In genomic region chr13:106417467-106418110, GRCh38 we compare ENCODE assay signal across 18 cellular contexts.
DNase-seq lines count a peak whose midpoint lies in the region; ATAC-seq, FAIRE-seq and TF ChIP-seq lines count a peak whose summit lies in the region.
"Had no signal": no experiment of that assay in that cellular context is flagged by ENCODE, and none has a peak within 500 bp of the region (broad histone marks: within the 10 kb centered on the region; RNA-seq: fewer than 3 reads in every experiment).

No MANE protein-coding gene starts in this region.

- H2BK15ac ChIP-seq in H9 (ENCODE audit: low read depth, low read length), result no peak overlapping the region

- no peak overlapping the region for H2AK5ac ChIP-seq in H9 (ENCODE audit: insufficient read length, low read length)

- no peak overlapping the region for H4K91ac ChIP-seq in H9 (ENCODE audit: insufficient read length, low read depth, low read length)

- H3K23me2 ChIP-seq in H9 (ENCODE audit: insufficient read length, low read depth, low read length, poor library complexity, severe bottlenecking), result no peaks in the 10 kb centered on the region

- H3F3A ChIP-seq in neural progenitor cell (ENCODE audit: low read depth), result peaks cover 1% of the 10 kb centered on the region
- H3F3A ChIP-seq in PC-3 (ENCODE audit: low read length, unreplicated experiment), result no peaks in the 10 kb centered on the region

- TF ChIP-seq POLR2A in vagina (IDR thresholded peaks at IDR 0.05), result no peak

- H2BK5ac ChIP-seq in H9 (ENCODE audit: insufficient read length, low read length), result no peak overlapping the region

- no CpG with 5 or more reads among the region's 16 CpGs for WGBS in H9 (ENCODE audit: extremely low coverage, insufficient read length, low lambda C conversion rate)

- no peak overlapping the region for H3K27ac ChIP-seq in H9 (ENCODE audit: insufficient read length, low read depth, low read length)
- no peak overlapping the region for H3K27ac ChIP-seq in astrocyte (ENCODE audit: low read depth, low read length)
- H3K27ac ChIP-seq in neural progenitor cell, result no peak overlapping the region
- H3K27ac ChIP-seq in PC-3 (ENCODE audit: low read length), result no peak overlapping the region
- no peak overlapping the region for H3K27ac ChIP-seq in vagina
- H3K27ac ChIP-seq: sigmoid colon had no signal

- no peak overlapping the region for H3T11ph ChIP-seq in H9 (ENCODE audit: low read length)

- ATAC-seq in PC-3 (no peak), HG02885 (IDR thresholded peaks at IDR 0.05; ENCODE audit: poor library complexity, unreplicated experiment) (no peak)

- H3K4me1 ChIP-seq in Caco-2, result no peaks in the 10 kb centered on the region
- peaks cover 3% of the 10 kb centered on the region; the same call in 1 of the 2 replicates for H3K4me1 ChIP-seq in H9 (ENCODE audit: insufficient read depth, low read length)
- H3K4me1 ChIP-seq in astrocyte (ENCODE audit: insufficient read depth, low read length), result peaks cover 3% of the 10 kb centered on the region
- H3K4me1 ChIP-seq in neural progenitor cell, result peaks cover 20% of the 10 kb centered on the region
- no peaks in the 10 kb centered on the region for H3K4me1 ChIP-seq in PC-3 (ENCODE audit: insufficient read depth, low read length)
- H3K4me1 ChIP-seq in vagina, result no peaks in the 10 kb centered on the region

- TF ChIP-seq CTCF in Caco-2 (IDR thresholded peaks at IDR 0.05; ENCODE audit: insufficient read depth in 1 of 2, low read depth in 1 of 2, low read length in 1 of 2, severe bottlenecking in 1 of 2, unreplicated experiment in 1 of 2) (no peak), H9 (conservative IDR thresholded peaks at IDR 0.05) (no peak), astrocyte (IDR thresholded peaks at IDR 0.05; ENCODE audit: insufficient read depth, low read depth, low read length) (no peak), neural progenitor cell (IDR thresholded peaks at IDR 0.05) (no peak), PC-3 (conservative IDR thresholded peaks at IDR 0.05; ENCODE audit: low read depth, low read length) (no peak), vagina (IDR thresholded peaks at IDR 0.05) (no peak)

- H3K56ac ChIP-seq in H9 (ENCODE audit: insufficient read length, low read depth, low read length), result no peak overlapping the region

- H4K20me1 ChIP-seq in H9 (ENCODE audit: control insufficient read depth, insufficient read depth, insufficient read length), result no peaks in the 10 kb centered on the region
- no peaks in the 10 kb centered on the region for H4K20me1 ChIP-seq in astrocyte (ENCODE audit: insufficient read depth, low read length)
- H4K20me1 ChIP-seq in neural progenitor cell (ENCODE audit: low read depth), result no peaks in the 10 kb centered on the region
- H4K20me1 ChIP-seq in PC-3 (ENCODE audit: low read length), result no peaks in the 10 kb centered on the region

- H3K9me3 ChIP-seq in Caco-2 (no peaks in the 10 kb centered on the region), H9 (ENCODE audit: control insufficient read depth, low read depth, low read length) (no peaks in the 10 kb centered on the region), astrocyte (ENCODE audit: insufficient read depth, low read depth, low read length) (no peaks in the 10 kb centered on the region), neural progenitor cell (ENCODE audit: low read depth) (no peaks in the 10 kb centered on the region), PC-3 (ENCODE audit: low read length) (no peaks in the 10 kb centered on the region), vagina (no peaks in the 10 kb centered on the region)
- H3K9me3 ChIP-seq: sigmoid colon had no signal

- no peaks in the 10 kb centered on the region for H3K79me1 ChIP-seq in H9 (ENCODE audit: insufficient read depth, low read depth, low read length, poor library complexity, severe bottlenecking)

- H3K4ac ChIP-seq in H9 (ENCODE audit: low read depth, low read length), result no peak overlapping the region

- BruUV-seq in Caco-2 (replicated peaks; lab: Mats Ljungman, UMichigan) (no TSS peak), PC-3 (replicated peaks; lab: Mats Ljungman, UMichigan) (no TSS peak)

- FAIRE-seq in astrocyte (lab: Jason Lieb, UNC), result no peak
- FAIRE-seq: bronchial epithelial cell had no signal

- H3K9me3 Mint-ChIP-seq in Caco-2 (ENCODE audit: unreplicated experiment) (peaks cover 6% of the 10 kb centered on the region), H9 (no peaks in the 10 kb centered on the region), astrocyte (ENCODE audit: unreplicated experiment) (no peaks in the 10 kb centered on the region), neural progenitor cell (peaks cover 3% of the 10 kb centered on the region)
- H3K9me3 Mint-ChIP-seq: IgD-negative memory B cell; T-helper 1 cell treated with Interleukin-12 subunit alpha and Interleukin-12 subunit beta and Interleukin-4 antibody, amounts not matched to agents 30 μg/mL and 1 μg/mL, for 36 hours had no signal

- H3K23ac ChIP-seq in H9 (ENCODE audit: insufficient read length, low read depth, low read length), result no peak overlapping the region

- intact Hi-C loops in Caco-2 (cut with micrococcal nuclease; ENCODE audit: unreplicated experiment) (loop anchor here (5.0 kb wide), 1 partner anchor 70 kb away; no protein-coding TSS in a partner anchor), PC-3 (cut with micrococcal nuclease) (no loop called here), vagina (cut with DNase I) (no loop called here)

- CTCF ChIA-PET in Caco-2 (lab: Charles Lee) (interaction anchor here (0.7 kb wide), 1 partner anchor 53 kb away, joined by 7 read pairs; no protein-coding TSS in a partner anchor), PC-3 (lab: Charles Lee) (no interaction called here)

- H3K9ac ChIP-seq in H9 (ENCODE audit: extremely low read depth, insufficient read length, low read length), result no peak overlapping the region
- H3K9ac ChIP-seq in astrocyte (ENCODE audit: low read length), result no peak overlapping the region
- no peak overlapping the region for H3K9ac ChIP-seq in neural progenitor cell
- H3K9ac ChIP-seq in PC-3 (ENCODE audit: low read length), result no peak overlapping the region

- DNase-seq in Caco-2 (peak in 1 of 2 experiments; percentile 16), H9 (peak; percentile 38), astrocyte (ENCODE audit: low read depth) (no peak), neural progenitor cell (ENCODE audit: low spot score) (no peak), PC-3 (no peak), glomerular visceral epithelial cell (ENCODE audit: extremely low spot score) (no peak), vagina (ENCODE audit: extremely low spot score in 2 of 2) (no peak)
- DNase-seq: dorsolateral prefrontal cortex; erythroblast; NCI-H2081 treated with DMSO at 0.1 percent for 48 hours; NCI-H510A; SIG-M5; sigmoid colon; stimulated activated CD4-positive, alpha-beta T cell treated with anti-CD3 and anti-CD28 coated beads, Interleukin-4, amount 100 ng/mL, for 1 hour had no signal

- no peak overlapping the region for H3K18ac ChIP-seq in H9 (ENCODE audit: insufficient read length, low read depth, low read length)

- H2BK120ac ChIP-seq in H9 (ENCODE audit: low read depth, low read length, poor library complexity, severe bottlenecking), result no peak overlapping the region

- H2BK20ac ChIP-seq in H9 (ENCODE audit: low read depth, low read length, poor library complexity, severe bottlenecking), result no peak overlapping the region

- H3K36me3 ChIP-seq in Caco-2 (ENCODE audit: control insufficient read depth, insufficient read depth, low read length) (no peaks in the 10 kb centered on the region), astrocyte (ENCODE audit: insufficient read depth, low read length) (no peaks in the 10 kb centered on the region), neural progenitor cell (no peaks in the 10 kb centered on the region), PC-3 (ENCODE audit: low read depth, low read length) (no peaks in the 10 kb centered on the region), vagina (no peaks in the 10 kb centered on the region)
- H3K36me3 ChIP-seq: sigmoid colon had no signal

- no peaks in the 10 kb centered on the region for H3K36me3 Mint-ChIP-seq in Caco-2 (ENCODE audit: insufficient read depth, unreplicated experiment)
- no peaks in the 10 kb centered on the region for H3K36me3 Mint-ChIP-seq in H9 (ENCODE audit: insufficient read depth in 1 of 3, low read depth in 3 of 3)
- H3K36me3 Mint-ChIP-seq in astrocyte (ENCODE audit: low read depth, unreplicated experiment), result no peaks in the 10 kb centered on the region
- no peaks in the 10 kb centered on the region for H3K36me3 Mint-ChIP-seq in neural progenitor cell

- POLR2A ChIA-PET in Caco-2 (lab: Charles Lee), result no interaction called here
- POLR2A ChIA-PET in PC-3 (lab: Charles Lee; ENCODE audit: unreplicated experiment), result no interaction called here

- H3K27me3 Mint-ChIP-seq in Caco-2 (ENCODE audit: insufficient read depth, unreplicated experiment), result no peaks in the 10 kb centered on the region
- no peaks in the 10 kb centered on the region for H3K27me3 Mint-ChIP-seq in H9 (ENCODE audit: low read depth)
- no peaks in the 10 kb centered on the region for H3K27me3 Mint-ChIP-seq in astrocyte (ENCODE audit: low read depth, unreplicated experiment)
- no peaks in the 10 kb centered on the region for H3K27me3 Mint-ChIP-seq in neural progenitor cell (ENCODE audit: insufficient read depth, low read depth)

- peak overlapping the region; percentile 67 for H3K4me3 Mint-ChIP-seq in Caco-2 (ENCODE audit: unreplicated experiment)
- no peak overlapping the region for H3K4me3 Mint-ChIP-seq in H9
- H3K4me3 Mint-ChIP-seq in astrocyte (ENCODE audit: unreplicated experiment), result no peak overlapping the region
- no peak overlapping the region for H3K4me3 Mint-ChIP-seq in neural progenitor cell
- H3K4me3 Mint-ChIP-seq: T-helper 1 cell treated with Interleukin-12 subunit alpha and Interleukin-12 subunit beta and Interleukin-4 antibody, amounts not matched to agents 30 μg/mL and 1 μg/mL, for 36 hours had no signal

- no peak overlapping the region for H4K8ac ChIP-seq in H9 (replicated peaks; ENCODE audit: insufficient read length, low read depth, low read length)

- H2BK12ac ChIP-seq in H9 (ENCODE audit: insufficient read length, low read depth, low read length), result no peak overlapping the region

- no peak overlapping the region for H4K5ac ChIP-seq in H9 (ENCODE audit: insufficient read length, low read depth, low read length)

- H3K4me3 ChIP-seq in Caco-2 (ENCODE audit: low read depth, low read length), result peak overlapping the region; percentile 25
- H3K4me3 ChIP-seq in astrocyte (ENCODE audit: insufficient read depth, low read depth, low read length), result no peak overlapping the region
- no peak overlapping the region for H3K4me3 ChIP-seq in neural progenitor cell
- no peak overlapping the region for H3K4me3 ChIP-seq in PC-3 (ENCODE audit: low read length)
- H3K4me3 ChIP-seq in vagina, result no peak overlapping the region
- H3K4me3 ChIP-seq: sigmoid colon had no signal

- H3K14ac ChIP-seq in H9 (ENCODE audit: insufficient read depth, low read length), result no peak overlapping the region

- no peaks in the 10 kb centered on the region for H3K27me3 ChIP-seq in Caco-2 (replicated peaks; ENCODE audit: control insufficient read depth, insufficient read depth, low read length)
- no peaks in the 10 kb centered on the region for H3K27me3 ChIP-seq in H9 (ENCODE audit: insufficient read depth, low read length)
- H3K27me3 ChIP-seq in astrocyte (ENCODE audit: insufficient read depth, low read length), result no peaks in the 10 kb centered on the region
- H3K27me3 ChIP-seq in neural progenitor cell, result no peaks in the 10 kb centered on the region
- no peaks in the 10 kb centered on the region for H3K27me3 ChIP-seq in PC-3 (ENCODE audit: low read length)
- no peaks in the 10 kb centered on the region for H3K27me3 ChIP-seq in vagina
- H3K27me3 ChIP-seq: dorsolateral prefrontal cortex, sigmoid colon had no signal

- H3K4me1 Mint-ChIP-seq in Caco-2 (ENCODE audit: low read depth, unreplicated experiment) (peaks cover 4% of the 10 kb centered on the region), H9 (peaks cover 16 to 30% of the 10 kb centered on the region in 2 experiments), astrocyte (ENCODE audit: low read depth, unreplicated experiment) (no peaks in the 10 kb centered on the region), neural progenitor cell (peaks cover 36% of the 10 kb centered on the region)

- H3K79me2 ChIP-seq in H9 (ENCODE audit: insufficient read depth, low read length), result no peaks in the 10 kb centered on the region
- no peaks in the 10 kb centered on the region for H3K79me2 ChIP-seq in astrocyte (ENCODE audit: insufficient read depth, low read length)
- H3K79me2 ChIP-seq in neural progenitor cell (ENCODE audit: low read depth), result no peaks in the 10 kb centered on the region
- no peaks in the 10 kb centered on the region for H3K79me2 ChIP-seq in PC-3 (ENCODE audit: low read length)

- no peaks in the 10 kb centered on the region for H3K9me2 ChIP-seq in PC-3 (replicated peaks; ENCODE audit: low read length)

- H3K27ac Mint-ChIP-seq in Caco-2 (ENCODE audit: unreplicated experiment), result no peak overlapping the region
- H3K27ac Mint-ChIP-seq in H9, result no peak overlapping the region; a peak in 1 of 7 replicates
- H3K27ac Mint-ChIP-seq in astrocyte (ENCODE audit: unreplicated experiment), result no peak overlapping the region
- peak overlapping the region; percentile 54 for H3K27ac Mint-ChIP-seq in neural progenitor cell
- H3K27ac Mint-ChIP-seq: IgD-negative memory B cell; T-helper 1 cell treated with Interleukin-12 subunit alpha and Interleukin-12 subunit beta and Interleukin-4 antibody, amounts not matched to agents 30 μg/mL and 1 μg/mL, for 36 hours had no signal

- H2AFZ ChIP-seq in H9 (ENCODE audit: low read length) (peak overlapping the region; percentile 94), astrocyte (ENCODE audit: low read depth, low read length) (peak overlapping the region; percentile 22), neural progenitor cell (replicated peaks) (no peak overlapping the region), PC-3 (ENCODE audit: low read length) (no peak overlapping the region)

- H3K4me2 ChIP-seq in H9 (ENCODE audit: insufficient read depth, insufficient read length, low read length), result no peak overlapping the region
- peak overlapping the region; percentile 18 for H3K4me2 ChIP-seq in astrocyte (ENCODE audit: low read length)
- H3K4me2 ChIP-seq in neural progenitor cell, result no peak overlapping the region
- H3K4me2 ChIP-seq in PC-3 (ENCODE audit: low read length), result no peak overlapping the region

Comparison
In these comparisons a context has a peak if more than half of its experiments do, and no peak if none do; other contexts are left out.
1. H2AFZ ChIP-seq: peak in H9 (single experiment) and astrocyte (single experiment); none in neural progenitor cell (single experiment) and PC-3 (single experiment).